ENCODE assay signal across 15 cellular contexts in the genomic region with DNA sequence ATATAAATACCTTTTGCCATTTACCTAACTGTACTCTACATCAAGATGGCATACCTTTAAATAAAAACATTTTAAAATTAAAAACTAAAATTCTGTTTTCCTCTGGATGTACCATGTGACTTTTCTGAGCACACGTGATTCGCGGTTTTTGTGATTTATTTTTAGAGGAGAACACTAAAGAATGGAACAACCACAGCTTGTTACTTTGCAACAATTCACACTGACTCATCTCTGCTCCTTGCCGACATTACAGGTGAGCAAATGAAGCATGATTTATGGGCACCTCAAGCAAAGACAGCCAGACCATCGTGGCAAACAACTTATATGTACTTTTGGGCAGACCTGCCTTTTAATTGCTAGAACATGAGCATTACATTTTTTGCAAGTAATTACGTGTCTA.
"Had no signal": no experiment of that assay in that cellular context is flagged by ENCODE, and none has a peak within 500 bp of the region (broad histone marks: within the 10 kb centered on the region; RNA-seq: fewer than 3 reads in every experiment).

No MANE protein-coding gene starts in this region.

- H3K4me3 ChIP-seq: prostate gland, right lobe of liver, spleen, tibial nerve had no signal

- H3K9me3 ChIP-seq: prostate gland, right lobe of liver, spleen, tibial nerve had no signal

- H3K27me3 ChIP-seq: brain microvascular endothelial cell, right lobe of liver, tibial nerve had no signal

- ATAC-seq: activated CD4-positive, CD25-positive, alpha-beta regulatory T cell treated with anti-CD3 and anti-CD28 coated beads, Interleukin-2, amount 50 U/mL, for 24 hours; left lobe of liver; natural killer cell treated with Interleukin-12 subunit alpha and Interleukin-12 subunit beta and Interleukin-15 and Interleukin-18, amount 100 ng/mL, for 72 hours; right lobe of liver; stimulated activated memory B cell treated with anti-CD40 and anti-IgM and Interleukin-4, amounts not matched to agents 10 μg/mL and 1 μg/mL and 100 μg/mL, for 72 hours had no signal

- H3K4me1 ChIP-seq: prostate gland, spleen, tibial nerve had no signal

- DNase-seq: activated gamma-delta T cell; activated T-cell treated with anti-CD3 and anti-CD28 coated beads, Interleukin-2, amount 50 U/mL, for 48 hours; brain microvascular endothelial cell; dermis blood vessel endothelial cell; glutamatergic neuron; nucleus accumbens; right lobe of liver; spleen; stimulated activated CD4-positive, alpha-beta T cell treated with anti-CD3 and anti-CD28 coated beads, Interleukin-1b, Interleukin-23, amount 100 ng/mL, for 48 hours had no signal

- H3K36me3 ChIP-seq: brain microvascular endothelial cell, prostate gland, spleen, tibial nerve had no signal

- H3K27ac ChIP-seq: brain microvascular endothelial cell, prostate gland, right lobe of liver, spleen, tibial nerve had no signal
